ENCODE assay signal across 25 cellular contexts in the genomic region with DNA sequence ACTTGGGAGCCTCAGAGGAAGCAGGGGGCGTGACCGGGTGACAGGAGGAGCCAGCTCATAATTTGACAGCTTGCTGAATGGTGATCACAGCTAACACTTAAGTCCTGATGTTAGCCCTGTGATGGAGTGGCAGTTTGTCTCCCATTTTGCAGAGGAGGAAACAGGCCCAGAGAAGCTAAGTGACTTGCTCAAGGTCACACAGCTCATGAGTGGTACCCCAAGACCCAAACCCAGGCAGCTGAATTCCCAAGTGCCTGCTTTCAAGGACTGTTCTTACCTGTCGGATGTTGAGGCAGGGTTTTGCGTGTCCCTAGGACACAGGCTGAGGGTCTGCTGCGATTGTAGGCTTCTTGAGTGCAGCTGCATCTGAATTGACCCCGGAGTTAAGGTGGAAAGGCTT. TPM values are rescaled to one million over a fixed set of nuclear protein-coding genes. Genes with fewer than 3 reads are reported as not detected.
"Had no signal": no experiment of that assay in that cellular context is flagged by ENCODE, and none has a peak within 500 bp of the region (broad histone marks: within the 10 kb centered on the region; RNA-seq: fewer than 3 reads in every experiment).

No MANE protein-coding gene starts in this region.

- H3K27me3 Mint-ChIP-seq: naive B cell had no signal

- H3K4me2 ChIP-seq: hepatocyte had no signal

- H3K36me3 Mint-ChIP-seq: mesothelial cell of epicardium, naive B cell had no signal

- H3K4me1 Mint-ChIP-seq: immature natural killer cell, mesothelial cell of epicardium had no signal

- FAIRE-seq: colon, endothelial cell of umbilical vein, frontal cortex, keratinocyte had no signal

- H3K27me3 ChIP-seq: dorsolateral prefrontal cortex, esophagus muscularis mucosa, gastroesophageal sphincter, heart left ventricle, hepatocyte, left lung had no signal

- H3K9me3 ChIP-seq: esophagus muscularis mucosa, gastroesophageal sphincter, heart left ventricle, left lung, lower lobe of right lung, mucosa of descending colon had no signal

- H3K79me2 ChIP-seq: hepatocyte had no signal

- H3K27ac Mint-ChIP-seq: immature natural killer cell, mesothelial cell of epicardium, naive B cell had no signal

- H3K4me1 ChIP-seq: esophagus muscularis mucosa, foreskin keratinocyte, gastroesophageal sphincter, heart left ventricle, left lung, lower lobe of right lung had no signal

- H2AFZ ChIP-seq: hepatocyte had no signal

- DNase-seq: dermis blood vessel endothelial cell; dorsolateral prefrontal cortex; effector CD4-positive, alpha-beta T cell; effector memory CD4-positive, alpha-beta T cell; foreskin keratinocyte; heart left ventricle; hypothalamus; immature natural killer cell; left cardiac atrium; left lung; left ventricle myocardium superior; lower lobe of right lung; mesenchymal stem cell; mucosa of descending colon; naive B cell had no signal

- H3K4me3 Mint-ChIP-seq: immature natural killer cell, mesothelial cell of epicardium had no signal

- H3K4me3 ChIP-seq: coronary artery, dorsolateral prefrontal cortex, esophagus muscularis mucosa, gastroesophageal sphincter, heart left ventricle, hepatocyte, left lung, lower lobe of right lung, mucosa of descending colon had no signal

- H3K9me3 Mint-ChIP-seq: immature natural killer cell, mesothelial cell of epicardium, naive B cell had no signal

- H3K27ac ChIP-seq: coronary artery, dorsolateral prefrontal cortex, esophagus muscularis mucosa, foreskin keratinocyte, gastroesophageal sphincter, heart left ventricle, hepatocyte, left lung, lower lobe of right lung had no signal

- ATAC-seq: foreskin keratinocyte, gastroesophageal sphincter, heart left ventricle, left cardiac atrium, left lung, left ventricle myocardium superior, lower lobe of right lung, mucosa of descending colon had no signal

RNA-seq across cellular contexts. Expression of gene PALD1, which starts 51.7 kb away (rescaled TPM):
- total RNA-seq: fibroblast of villous mesenchyme had no signal
